ENCODE assay signal across 34 cellular contexts in genomic region chr19:29918891-29919290, GRCh38.
"Had no signal": no experiment of that assay in that cellular context is flagged by ENCODE, and none has a peak within 500 bp of the region (broad histone marks: within the 10 kb centered on the region; RNA-seq: fewer than 3 reads in every experiment).

No MANE protein-coding gene starts in this region.

- H3K4me1 ChIP-seq: adrenal gland, body of pancreas, breast epithelium had no signal

- FAIRE-seq: astrocyte, TTC549 had no signal

- DNase-seq: activated B cell treated with CpG ODN at 0.5 μM for 24 hours; activated CD4-positive, alpha-beta memory T cell treated with anti-CD3 and anti-CD28 coated beads for 36 hours; activated CD4-positive, alpha-beta T cell treated with anti-CD3 and anti-CD28 coated beads for 4 hours; activated CD4-positive, alpha-beta T cell treated with anti-CD3 and anti-CD28 coated beads, Interleukin-2, amount 10 ng/mL, durations not matched to agents 24 days and 14 days; activated CD4-positive, alpha-beta T cell treated with anti-CD3 and anti-CD28 coated beads, Interleukin-2, amount 50 U/mL, for 1 hour; activated CD4-positive, alpha-beta T cell treated with anti-CD3 and anti-CD28 coated beads, Interleukin-2, amount 50 U/mL, for 4 hours; activated CD4-positive, CD25-positive, alpha-beta regulatory T cell treated with anti-CD3 and anti-CD28 coated beads, Interleukin-2, amount 50 U/mL, for 72 hours; activated CD8-positive, alpha-beta memory T cell treated with anti-CD3 and anti-CD28 coated beads, Interleukin-2, amount 50 U/mL, for 4 hours; activated CD8-positive, alpha-beta T cell treated with anti-CD3 and anti-CD28 coated beads for 36 hours; activated effector memory CD4-positive, alpha-beta T cell treated with anti-CD3 and anti-CD28 coated beads, Interleukin-2, amount 50 U/mL, for 16 hours; activated gamma-delta T cell treated with Interleukin-2 at 50 U/mL for 16 hours; activated naive CD4-positive, alpha-beta T cell; activated naive CD4-positive, alpha-beta T cell treated with anti-CD3 and anti-CD28 coated beads for 36 hours; activated naive CD4-positive, alpha-beta T cell treated with anti-CD3 and anti-CD28 coated beads, Interleukin-2, amount 50 U/mL, for 16 hours; activated naive CD8-positive, alpha-beta T cell treated with anti-CD3 and anti-CD28 coated beads for 36 hours; activated T-cell treated with anti-CD3 and anti-CD28 coated beads for 4 hours; activated T-cell treated with anti-CD3 and anti-CD28 coated beads, Interleukin-2, amount 50 U/mL, for 1 hour; activated T-cell treated with anti-CD3 and anti-CD28 coated beads, Interleukin-2, amount 50 U/mL, for 4 hours; activated T-cell treated with anti-CD3 and anti-CD28 coated beads, Interleukin-2, amount 50 U/mL, for 72 hours; amniotic stem cell; aorta; body of pancreas; brain microvascular endothelial cell; central memory CD4-positive, alpha-beta T cell; T-helper 1 cell; T-helper 2 cell; T-helper 9 cell had no signal

- H3K4me3 ChIP-seq: adrenal gland, body of pancreas, breast epithelium had no signal

- H3K27ac ChIP-seq: adrenal gland, body of pancreas, brain microvascular endothelial cell, breast epithelium, VCaP had no signal

- ATAC-seq: activated CD8-positive, alpha-beta T cell treated with anti-CD3 and anti-CD28 coated beads for 36 hours; activated naive CD4-positive, alpha-beta T cell treated with anti-CD3 and anti-CD28 coated beads, Interleukin-2, amount 50 U/mL, for 72 hours; activated T-cell treated with anti-CD3 and anti-CD28 coated beads, Interleukin-2, amount 50 U/mL, for 4 hours; activated T-cell treated with anti-CD3 and anti-CD28 coated beads, Interleukin-2, amount 50 U/mL, for 72 hours; activated T-helper 17 cell treated with anti-CD3 and anti-CD28 coated beads, Interleukin-2, amount 50 U/mL, for 72 hours; body of pancreas had no signal

- H3K27me3 ChIP-seq: adrenal gland, body of pancreas, brain microvascular endothelial cell, breast epithelium had no signal

- H3K9me3 ChIP-seq: adrenal gland, body of pancreas, breast epithelium had no signal

- H3K36me3 ChIP-seq: adrenal gland, brain microvascular endothelial cell, breast epithelium had no signal
